ENCODE assay signal across 10 cellular contexts in the genomic region with DNA sequence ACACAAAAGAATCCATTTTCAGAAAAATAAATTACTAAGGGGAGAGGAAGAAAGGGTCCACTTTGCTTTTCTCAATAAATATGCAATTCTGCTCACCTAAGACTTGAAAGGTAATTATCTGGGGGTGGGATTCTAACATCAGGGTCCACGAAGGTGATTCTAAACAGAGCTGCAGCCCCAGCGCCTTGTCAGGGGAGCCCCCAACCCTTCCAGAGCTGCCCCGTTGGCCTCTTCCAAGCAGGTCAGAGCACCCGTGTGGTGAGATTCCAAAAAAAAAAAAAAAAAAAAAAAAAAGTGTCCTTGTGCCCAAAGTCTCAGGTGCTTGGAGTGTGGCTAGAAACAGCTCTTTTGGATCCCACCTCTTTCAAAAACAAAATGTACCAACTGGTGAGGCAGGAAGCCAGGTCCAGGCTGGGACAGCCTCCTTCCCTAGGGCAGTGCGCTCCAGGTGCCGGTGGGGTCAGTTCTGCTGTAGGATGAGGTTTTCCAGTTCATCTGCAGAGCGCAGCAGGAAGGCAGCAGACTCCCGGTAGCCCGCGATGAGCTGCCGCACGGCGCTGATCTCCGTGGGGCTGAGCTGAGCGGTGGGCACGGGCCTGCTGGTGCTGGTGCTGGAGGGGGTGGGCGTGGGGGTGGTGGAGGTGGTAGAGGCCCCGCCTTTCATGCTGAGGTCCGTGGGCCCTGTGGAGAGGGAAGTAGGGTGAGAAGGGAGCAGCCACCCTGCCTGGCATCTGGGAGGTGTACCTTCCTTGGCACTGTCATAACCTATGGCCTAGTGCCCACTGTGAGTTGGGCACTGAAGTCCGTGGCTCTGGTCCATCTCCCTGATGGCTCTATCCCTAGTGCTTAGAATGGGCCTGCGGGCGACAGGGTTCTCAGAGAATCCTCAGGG.
DNase-seq lines count a peak whose midpoint lies in the region; ATAC-seq and TF ChIP-seq lines count a peak whose summit lies in the region.
"Had no signal": no experiment of that assay in that cellular context is flagged by ENCODE, and none has a peak within 500 bp of the region (broad histone marks: within the 10 kb centered on the region; RNA-seq: fewer than 3 reads in every experiment).

No MANE protein-coding gene starts in this region.

- H3K9me3 ChIP-seq in breast epithelium (no peaks in the 10 kb centered on the region), mammary epithelial cell (replicated peaks; ENCODE audit: insufficient read depth, low read length) (no peaks in the 10 kb centered on the region), muscle layer of colon (ENCODE audit: low read length) (no peaks in the 10 kb centered on the region), thyroid gland (no peaks in the 10 kb centered on the region)
- H3K9me3 ChIP-seq: neutrophil had no signal

- H3K4me3 ChIP-seq in breast epithelium, result no peak overlapping the region
- no peak overlapping the region for H3K4me3 ChIP-seq in mammary epithelial cell (replicated peaks in 1 of 3; ENCODE audit: insufficient read depth in 1 of 3, low read depth in 2 of 3, low read length in 3 of 3)
- H3K4me3 ChIP-seq in muscle layer of colon (ENCODE audit: low read depth in 1 of 2, low read length in 2 of 2), result no peak overlapping the region
- no peak overlapping the region for H3K4me3 ChIP-seq in thyroid gland (replicated peaks in 1 of 3)

- H2AFZ ChIP-seq in mammary epithelial cell (ENCODE audit: low read depth, low read length), result no peak overlapping the region

- H3K27ac ChIP-seq in breast epithelium, result peak overlapping the region; percentile 58 to 60
- H3K27ac ChIP-seq in mammary epithelial cell (ENCODE audit: insufficient read depth, low read depth, low read length), result no peak overlapping the region
- H3K27ac ChIP-seq in muscle layer of colon (ENCODE audit: low read depth, low read length), result peak overlapping the region; percentile 55
- H3K27ac ChIP-seq in thyroid gland, result peak overlapping the region in 1 of 3 donors; percentile 44
- H3K27ac ChIP-seq: neutrophil had no signal

- H3K36me3 ChIP-seq in breast epithelium, result no peaks in the 10 kb centered on the region
- no peaks in the 10 kb centered on the region for H3K36me3 ChIP-seq in mammary epithelial cell (ENCODE audit: insufficient read depth, low read length)
- peaks cover 54% of the 10 kb centered on the region for H3K36me3 ChIP-seq in muscle layer of colon (ENCODE audit: insufficient read depth, low read length)
- H3K36me3 ChIP-seq in thyroid gland, result peaks cover 11 to 12% of the 10 kb centered on the region in 2 donors

- WGBS in mammary epithelial cell (ENCODE audit: low coverage, missing lambda C conversion rate), result 37% methylated on average over 19 of the region's 22 CpGs
- WGBS in thyroid gland, 2 donors, result 78% methylated on average over 12 to 18 of the region's 22 CpGs

- dilution Hi-C loops in mammary epithelial cell (cut with HindIII; ENCODE audit: low sequenced_read_pairs), result no loop called here

- in situ Hi-C loops in mammary epithelial cell (cut with MboI; ENCODE audit: low sequenced_read_pairs in 2 of 2), result no loop called here

- DNase-seq in breast epithelium (ENCODE audit: low spot score in 2 of 2), result no peak
- no peak for DNase-seq in mammary epithelial cell
- DNase-seq in cerebellar cortex (ENCODE audit: low spot score), result peak; percentile 73
- DNase-seq in thyroid gland, result peak; percentile 56 to 63
- DNase-seq in central memory CD4-positive, alpha-beta T cell, result no peak
- no peak for DNase-seq in activated CD4-positive, alpha-beta T cell treated with anti-CD3 and anti-CD28 coated beads, Interleukin-2, amount 50 U/mL, for 48 hours
- DNase-seq: MM.1S had no signal

- no peaks in the 10 kb centered on the region for H3K79me2 ChIP-seq in mammary epithelial cell (ENCODE audit: insufficient read depth, low read length)

- no TSS peak for BruUV-seq in mammary epithelial cell (replicated peaks; lab: Mats Ljungman, UMichigan)

- TF ChIP-seq CTCF in breast epithelium (IDR thresholded peaks at IDR 0.05) (no peak), mammary epithelial cell (conservative IDR thresholded peaks at IDR 0.05 in 1 of 2, IDR thresholded peaks at IDR 0.05 in 1 of 2; ENCODE audit: extremely low read depth in 1 of 2, insufficient read depth in 1 of 2, low read depth in 1 of 2, low read length in 2 of 2) (no peak), thyroid gland (IDR thresholded peaks at IDR 0.05) (no peak)

- ATAC-seq in GM18861 (IDR thresholded peaks at IDR 0.05; ENCODE audit: unreplicated experiment), result no peak

- intact Hi-C loops in breast epithelium (cut with DNase I; ENCODE audit: low total_unique reads) (no loop called here), mammary epithelial cell (cut with micrococcal nuclease) (no loop called here), thyroid gland (cut with DNase I) (no loop called here)

- no peak overlapping the region for H3K4me2 ChIP-seq in mammary epithelial cell (ENCODE audit: insufficient read depth, low read depth, low read length)

- H3K4me1 ChIP-seq in breast epithelium (peaks cover 0 to 20% of the 10 kb centered on the region in 2 donors), mammary epithelial cell (ENCODE audit: insufficient read depth, low read length) (peaks cover 5% of the 10 kb centered on the region), muscle layer of colon (ENCODE audit: insufficient read depth, low read length) (peaks cover 34% of the 10 kb centered on the region), thyroid gland (peaks cover 24 to 28% of the 10 kb centered on the region in 2 donors)

- TF ChIP-seq POLR2A in breast epithelium (IDR thresholded peaks at IDR 0.05) (no peak), thyroid gland (IDR thresholded peaks at IDR 0.05) (no peak)

- no peaks in the 10 kb centered on the region for H4K20me1 ChIP-seq in mammary epithelial cell (ENCODE audit: insufficient read depth, low read length)

- CTCF ChIA-PET in mammary epithelial cell (lab: Charles Lee; ENCODE audit: low non-redundant PET), result no interaction called here

- H3K27me3 ChIP-seq in breast epithelium (no peaks in the 10 kb centered on the region), mammary epithelial cell (ENCODE audit: insufficient read depth, low read length) (no peaks in the 10 kb centered on the region), muscle layer of colon (ENCODE audit: control insufficient read depth in 1 of 2, insufficient read depth in 2 of 2, low read length in 2 of 2) (no peaks in the 10 kb centered on the region), thyroid gland (no peaks in the 10 kb centered on the region)
- H3K27me3 ChIP-seq: neutrophil had no signal

- H3K9ac ChIP-seq in mammary epithelial cell (ENCODE audit: insufficient read depth, low read length) (no peak overlapping the region), muscle layer of colon (ENCODE audit: low read length) (no peak overlapping the region)

Comparison
In these comparisons a context has a peak if more than half of its experiments do, and no peak if none do; other contexts are left out.
1. DNase-seq: peak in cerebellar cortex (single experiment) and thyroid gland (2 of 2); none in breast epithelium (0 of 2), mammary epithelial cell (single experiment), central memory CD4-positive, alpha-beta T cell (single experiment) and activated CD4-positive, alpha-beta T cell treated with anti-CD3 and anti-CD28 coated beads, Interleukin-2, amount 50 U/mL, for 48 hours (0 of 2).